In genomic region chr20:39049684-39050554, GRCh38 we compare ENCODE assay signal across 8 cellular contexts.
DNase-seq lines count a peak whose midpoint lies in the region; ATAC-seq and TF ChIP-seq lines count a peak whose summit lies in the region.

No MANE protein-coding gene starts in this region.

- H3K27me3 ChIP-seq in cardiac muscle cell (no peaks in the 10 kb centered on the region), parathyroid adenoma (ENCODE audit: control insufficient read depth, insufficient read depth, low read length) (no peaks in the 10 kb centered on the region), tibial nerve (peaks cover 0 to 13% of the 10 kb centered on the region in 2 donors)

- no peaks in the 10 kb centered on the region for H3K9me3 Mint-ChIP-seq in activated naive CD8-positive, alpha-beta T cell (ENCODE audit: low read depth)

- peak; percentile 86 for ATAC-seq in GM21723 (IDR thresholded peaks at IDR 0.05; ENCODE audit: unreplicated experiment)

- H3K4me2 ChIP-seq in parathyroid adenoma (ENCODE audit: low read length) = peak overlapping the region; percentile 78

- TF ChIP-seq EP300 in tibial nerve (IDR thresholded peaks at IDR 0.05) = peak in 1 of 2 donors; percentile 16

- H3K9ac ChIP-seq in parathyroid adenoma = peak overlapping the region; percentile 7

- H3K27ac Mint-ChIP-seq in activated naive CD8-positive, alpha-beta T cell = peak overlapping the region; percentile 84

- no peaks in the 10 kb centered on the region for H3K27me3 Mint-ChIP-seq in activated naive CD8-positive, alpha-beta T cell

- H3K36me3 ChIP-seq in cardiac muscle cell (no peaks in the 10 kb centered on the region), parathyroid adenoma (ENCODE audit: control insufficient read depth, insufficient read depth, low read length) (no peaks in the 10 kb centered on the region), tibial nerve (no peaks in the 10 kb centered on the region)

- H3K4me1 ChIP-seq in cardiac muscle cell (ENCODE audit: low read depth) (no peaks in the 10 kb centered on the region), parathyroid adenoma (peaks cover 5% of the 10 kb centered on the region), tibial nerve (peaks cover 0 to 12% (median 7%) of the 10 kb centered on the region in 4 donors)

- DNase-seq in ELR (ENCODE audit: low read depth) (peak; percentile 69), SKM-1 (lab: John Stamatoyannopoulos, UW; ENCODE audit: unreplicated experiment) (peak; percentile 41), cardiac muscle cell (ENCODE audit: low read depth in 1 of 2, low spot score in 1 of 2) (peak; percentile 79 to 84), tibial nerve (ENCODE audit: low spot score in 2 of 2) (peak; percentile 38 to 52)

- H3K4me3 ChIP-seq in cardiac muscle cell (peak overlapping the region; percentile 55), parathyroid adenoma (ENCODE audit: low read depth, low read length) (peak overlapping the region; percentile 55), tibial nerve (peak overlapping the region; percentile 38 to 68 (median 58))

- H3K4me3 Mint-ChIP-seq in activated naive CD8-positive, alpha-beta T cell = peak overlapping the region; percentile 90

- H3K79me2 ChIP-seq in parathyroid adenoma = no peaks in the 10 kb centered on the region

- peaks cover 6% of the 10 kb centered on the region for H3K4me1 Mint-ChIP-seq in activated naive CD8-positive, alpha-beta T cell (ENCODE audit: low read depth)

- peak overlapping the region; percentile 98 for H2AFZ ChIP-seq in parathyroid adenoma

- WGBS in tibial nerve, 2 donors = 0 to 2% methylated on average over 21 to 31 of the region's 69 CpGs

- H3K9me3 ChIP-seq in cardiac muscle cell (ENCODE audit: low read depth) = no peaks in the 10 kb centered on the region
- H3K9me3 ChIP-seq in parathyroid adenoma (ENCODE audit: control insufficient read depth, low read length) = no peaks in the 10 kb centered on the region
- H3K9me3 ChIP-seq in tibial nerve = no peaks in the 10 kb centered on the region

- H3K36me3 Mint-ChIP-seq in activated naive CD8-positive, alpha-beta T cell = no peaks in the 10 kb centered on the region

- H3K27ac ChIP-seq in cardiac muscle cell (no peak overlapping the region), parathyroid adenoma (peak overlapping the region; percentile 50), tibial nerve (peak overlapping the region in 3 of 4 donors; percentile 21 to 71 (median 55))

- TF ChIP-seq CTCF in LNCAP (IDR thresholded peaks at IDR 0.05) = peak; percentile 97
- peak; percentile 97 for TF ChIP-seq CTCF in cardiac muscle cell (IDR thresholded peaks at IDR 0.05; ENCODE audit: low read depth, low read length)
- peak; percentile 99 for TF ChIP-seq CTCF in parathyroid adenoma (IDR thresholded peaks at IDR 0.05)
- peak; percentile 96 to 99 (median 98) for TF ChIP-seq CTCF in tibial nerve (IDR thresholded peaks at IDR 0.05)

- no peak for TF ChIP-seq POLR2A in tibial nerve (IDR thresholded peaks at IDR 0.05)
